Comparison of ENCODE assay signal across 8 cellular contexts in genomic region chr3:193831495-193832455, GRCh38.
DNase-seq lines count a peak whose midpoint lies in the region; ATAC-seq and TF ChIP-seq lines count a peak whose summit lies in the region.

No MANE protein-coding gene starts in this region.

- H3K27ac ChIP-seq in CD4-positive, CD25-positive, alpha-beta regulatory T cell (ENCODE audit: insufficient read depth, low read length, poor library complexity, severe bottlenecking) = no peak overlapping the region
- peak overlapping the region in 3 of 59 donors; percentile 20 to 28 (median 24) for H3K27ac ChIP-seq in dorsolateral prefrontal cortex
- H3K27ac ChIP-seq in psoas muscle = no peak overlapping the region

- no peak for DNase-seq in CD4-positive, CD25-positive, alpha-beta regulatory T cell
- peak in 9 of 10 donors; percentile 6 to 78 (median 61) for DNase-seq in dorsolateral prefrontal cortex
- DNase-seq in psoas muscle = peak; percentile 75 to 80
- no peak for DNase-seq in stimulated activated CD4-positive, alpha-beta T cell treated with anti-CD3 and anti-CD28 coated beads, Interleukin-15, amount 100 ng/mL, for 24 hours
- no peak for DNase-seq in activated T-cell treated with anti-CD3 and anti-CD28 coated beads, Interleukin-2, amount 50 U/mL, for 24 hours
- DNase-seq in HFFc6 = no peak

- no peak overlapping the region for H3K4me3 Mint-ChIP-seq in CD4-positive, CD25-positive, alpha-beta regulatory T cell
- H3K4me3 Mint-ChIP-seq in activated T-cell treated with anti-CD3 and anti-CD28 coated beads, Interleukin-2, amount 50 U/mL, for 24 hours = no peak overlapping the region
- no peak overlapping the region for H3K4me3 Mint-ChIP-seq in HFFc6

- peaks cover 0 to 3% (median 0%) of the 10 kb centered on the region in 7 donors for H3K9me3 Mint-ChIP-seq in CD4-positive, CD25-positive, alpha-beta regulatory T cell
- no peaks in the 10 kb centered on the region for H3K9me3 Mint-ChIP-seq in activated T-cell treated with anti-CD3 and anti-CD28 coated beads, Interleukin-2, amount 50 U/mL, for 24 hours
- H3K9me3 Mint-ChIP-seq in HFFc6 = no peaks in the 10 kb centered on the region

- H3K36me3 Mint-ChIP-seq in CD4-positive, CD25-positive, alpha-beta regulatory T cell = no peaks in the 10 kb centered on the region
- no peaks in the 10 kb centered on the region for H3K36me3 Mint-ChIP-seq in activated T-cell treated with anti-CD3 and anti-CD28 coated beads, Interleukin-2, amount 50 U/mL, for 24 hours (ENCODE audit: low read depth)
- no peaks in the 10 kb centered on the region for H3K36me3 Mint-ChIP-seq in HFFc6 (ENCODE audit: low read depth)

- peak overlapping the region; percentile 32; the same call in 1 of the 2 replicates for H2AFZ ChIP-seq in Loucy (ENCODE audit: low read length)

- no peaks in the 10 kb centered on the region for H3K79me2 ChIP-seq in Loucy (ENCODE audit: insufficient read depth, low read length)

- ATAC-seq in CD4-positive, CD25-positive, alpha-beta regulatory T cell (ENCODE audit: low read depth in 2 of 2) = peak; percentile 26 to 39
- peak; percentile 84 for ATAC-seq in GM21367 (IDR thresholded peaks at IDR 0.05; ENCODE audit: unreplicated experiment)
- ATAC-seq in psoas muscle = peak; percentile 82 to 95 (median 91)

- H3K27me3 ChIP-seq in CD4-positive, CD25-positive, alpha-beta regulatory T cell (ENCODE audit: control insufficient read depth, insufficient read depth, low read length) = no peaks in the 10 kb centered on the region
- no peaks in the 10 kb centered on the region for H3K27me3 ChIP-seq in Loucy (ENCODE audit: insufficient read depth, low read length, poor library complexity, severe bottlenecking)
- H3K27me3 ChIP-seq in dorsolateral prefrontal cortex = peaks cover 0 to 5% (median 0%) of the 10 kb centered on the region in 45 donors
- no peaks in the 10 kb centered on the region for H3K27me3 ChIP-seq in psoas muscle (ENCODE audit: insufficient read depth in 3 of 3, low read length in 2 of 3)

- no peaks in the 10 kb centered on the region for H4K20me1 ChIP-seq in Loucy (ENCODE audit: insufficient read depth, low read length, poor library complexity, severe bottlenecking)

- no peak overlapping the region for H3K4me3 ChIP-seq in CD4-positive, CD25-positive, alpha-beta regulatory T cell (ENCODE audit: low read depth, low read length)
- no peak overlapping the region for H3K4me3 ChIP-seq in Loucy (ENCODE audit: low read length, poor library complexity, severe bottlenecking)
- H3K4me3 ChIP-seq in dorsolateral prefrontal cortex = no peak overlapping the region
- H3K4me3 ChIP-seq in psoas muscle = no peak overlapping the region

- H3K9ac ChIP-seq in Loucy (ENCODE audit: low read depth, low read length, poor library complexity, severe bottlenecking) = no peak overlapping the region

- H3K4me2 ChIP-seq in Loucy (ENCODE audit: low read depth, low read length, poor library complexity, severe bottlenecking) = no peak overlapping the region

- TF ChIP-seq CTCF in Loucy (conservative IDR thresholded peaks at IDR 0.05; ENCODE audit: low read length) (no peak), dorsolateral prefrontal cortex (IDR thresholded peaks at IDR 0.05 in 54 of 56, conservative IDR thresholded peaks at IDR 0.05 in 2 of 56; ENCODE audit: low read depth in 1 of 56, partially characterized antibody in 56 of 56) (no peak), psoas muscle (IDR thresholded peaks at IDR 0.05) (no peak), HFFc6 (IDR thresholded peaks at IDR 0.05) (no peak)

- no peaks in the 10 kb centered on the region for H3F3A ChIP-seq in Loucy (ENCODE audit: low read depth)

- H3K27ac Mint-ChIP-seq in CD4-positive, CD25-positive, alpha-beta regulatory T cell = no peak overlapping the region
- H3K27ac Mint-ChIP-seq in activated T-cell treated with anti-CD3 and anti-CD28 coated beads, Interleukin-2, amount 50 U/mL, for 24 hours = no peak overlapping the region
- H3K27ac Mint-ChIP-seq in HFFc6 = no peak overlapping the region

- H3K4me1 ChIP-seq in CD4-positive, CD25-positive, alpha-beta regulatory T cell (ENCODE audit: control insufficient read depth, insufficient read depth, low read length, poor library complexity, severe bottlenecking) = no peaks in the 10 kb centered on the region
- H3K4me1 ChIP-seq in Loucy (ENCODE audit: insufficient read depth, low read length, poor library complexity, severe bottlenecking) = peaks cover 30% of the 10 kb centered on the region
- H3K4me1 ChIP-seq in psoas muscle = peaks cover 5% of the 10 kb centered on the region

- H3K9me3 ChIP-seq in CD4-positive, CD25-positive, alpha-beta regulatory T cell (ENCODE audit: control insufficient read depth in 2 of 2, low read length in 2 of 2) = no peaks in the 10 kb centered on the region
- no peaks in the 10 kb centered on the region for H3K9me3 ChIP-seq in Loucy (ENCODE audit: insufficient read depth, low read depth, low read length)
- H3K9me3 ChIP-seq in psoas muscle = no peaks in the 10 kb centered on the region

- no peaks in the 10 kb centered on the region for H3K36me3 ChIP-seq in CD4-positive, CD25-positive, alpha-beta regulatory T cell (ENCODE audit: control insufficient read depth, insufficient read depth, low read length)
- H3K36me3 ChIP-seq in Loucy (ENCODE audit: insufficient read depth, low read length) = no peaks in the 10 kb centered on the region
- no peaks in the 10 kb centered on the region for H3K36me3 ChIP-seq in psoas muscle (ENCODE audit: insufficient read depth in 1 of 2, low read depth in 1 of 2)

- intact Hi-C loops in dorsolateral prefrontal cortex (cut with DNase I) (no loop called here), psoas muscle (cut with DNase I) (no loop called here)

- peaks cover 4% of the 10 kb centered on the region for H3K27me3 Mint-ChIP-seq in CD4-positive, CD25-positive, alpha-beta regulatory T cell
- peaks cover 27% of the 10 kb centered on the region for H3K27me3 Mint-ChIP-seq in activated T-cell treated with anti-CD3 and anti-CD28 coated beads, Interleukin-2, amount 50 U/mL, for 24 hours
- peaks cover 33% of the 10 kb centered on the region for H3K27me3 Mint-ChIP-seq in HFFc6 (ENCODE audit: insufficient read depth)

- no peaks in the 10 kb centered on the region for H3K4me1 Mint-ChIP-seq in CD4-positive, CD25-positive, alpha-beta regulatory T cell
- H3K4me1 Mint-ChIP-seq in activated T-cell treated with anti-CD3 and anti-CD28 coated beads, Interleukin-2, amount 50 U/mL, for 24 hours (ENCODE audit: low read depth) = peaks cover 5% of the 10 kb centered on the region
- H3K4me1 Mint-ChIP-seq in HFFc6 (ENCODE audit: low read depth) = no peaks in the 10 kb centered on the region

- 37 to 58% (median 50%) methylated on average over 24 of the region's 24 CpGs for WGBS in psoas muscle, 3 donors

- H3K9me2 ChIP-seq in Loucy (replicated peaks; ENCODE audit: low read depth, low read length) = no peaks in the 10 kb centered on the region

Comparison
In these comparisons a context has a peak if more than half of its experiments do, and no peak if none do; other contexts are left out.
1. ATAC-seq: peak in every context shown above with its lines; median percentile 91 in psoas muscle; 84 in GM21367; 32 in CD4-positive, CD25-positive, alpha-beta regulatory T cell.
2. DNase-seq: peak in dorsolateral prefrontal cortex (9 of 10) and psoas muscle (2 of 2); none in CD4-positive, CD25-positive, alpha-beta regulatory T cell (0 of 3), stimulated activated CD4-positive, alpha-beta T cell treated with anti-CD3 and anti-CD28 coated beads, Interleukin-15, amount 100 ng/mL, for 24 hours (single experiment), activated T-cell treated with anti-CD3 and anti-CD28 coated beads, Interleukin-2, amount 50 U/mL, for 24 hours (single experiment) and HFFc6 (single experiment).